In genomic region chr12:71602745-71603577, GRCh38 we compare ENCODE assay signal across 22 cellular contexts.
DNase-seq lines count a peak whose midpoint lies in the region; ATAC-seq and TF ChIP-seq lines count a peak whose summit lies in the region.
"Had no signal": no experiment of that assay in that cellular context is flagged by ENCODE, and none has a peak within 500 bp of the region (broad histone marks: within the 10 kb centered on the region; RNA-seq: fewer than 3 reads in every experiment).

No MANE protein-coding gene starts in this region.

- no peak overlapping the region for H3K4me3 Mint-ChIP-seq in stimulated activated naive B cell treated with anti-CD40 and anti-IgM and Interleukin-4, amounts not matched to agents 10 μg/mL and 1 μg/mL and 100 μg/mL, for 72 hours
- H3K4me3 Mint-ChIP-seq: activated T-cell treated with anti-CD3 and anti-CD28 coated beads, Interleukin-2, amount 50 U/mL, for 24 hours; central memory CD8-positive, alpha-beta T cell; mesothelial cell of epicardium; T-helper 2 cell treated with Interferon-gamma antibody and Interleukin-4, amounts not matched to agents 5 μg/mL and 100 μg/mL, for 36 hours had no signal

- no peak overlapping the region for H3K4me2 ChIP-seq in PC-9
- H3K4me2 ChIP-seq: BLaER1 had no signal

- H3K27me3 ChIP-seq in PC-9 (ENCODE audit: insufficient read depth, low read depth) (no peaks in the 10 kb centered on the region), right cardiac atrium (ENCODE audit: control insufficient read depth, insufficient read depth) (no peaks in the 10 kb centered on the region)
- H3K27me3 ChIP-seq: BLaER1, MG63, SJSA1, vagina had no signal

- no peak for TF ChIP-seq CTCF in PC-9 (conservative IDR thresholded peaks at IDR 0.05)

- peaks cover 0 to 7% of the 10 kb centered on the region in 2 donors for H3K27me3 Mint-ChIP-seq in stimulated activated naive B cell treated with anti-CD40 and anti-IgM and Interleukin-4, amounts not matched to agents 10 μg/mL and 1 μg/mL and 100 μg/mL, for 72 hours
- H3K27me3 Mint-ChIP-seq: activated T-cell treated with anti-CD3 and anti-CD28 coated beads, Interleukin-2, amount 50 U/mL, for 24 hours had no signal

- H3F3A ChIP-seq in PC-9 (ENCODE audit: insufficient read depth, low read depth), result peaks cover 4% of the 10 kb centered on the region; the same call in 1 of the 2 replicates

- H3K27ac ChIP-seq in PC-9, result no peak overlapping the region
- no peak overlapping the region for H3K27ac ChIP-seq in right cardiac atrium (ENCODE audit: low read length)
- H3K27ac ChIP-seq: BLaER1, SJSA1, vagina had no signal

- no peaks in the 10 kb centered on the region for H3K9me3 ChIP-seq in PC-9 (ENCODE audit: insufficient read depth, low read depth)
- no peaks in the 10 kb centered on the region for H3K9me3 ChIP-seq in right cardiac atrium (ENCODE audit: control insufficient read depth, low read length)
- H3K9me3 ChIP-seq: MG63, SJSA1, vagina had no signal

- intact Hi-C loops in Right ventricle myocardium inferior (cut with DNase I), result no loop called here
- intact Hi-C loops in cardiac septum (cut with DNase I), result no loop called here
- intact Hi-C loops in PC-9 (cut with micrococcal nuclease; ENCODE audit: unreplicated experiment), result no loop called here
- intact Hi-C loops in right cardiac atrium (cut with DNase I), result no loop called here

- H3K4me3 ChIP-seq in PC-9 (no peak overlapping the region), right cardiac atrium (ENCODE audit: low read length) (no peak overlapping the region)
- H3K4me3 ChIP-seq: BLaER1, MG63, SJSA1, vagina had no signal

- peaks cover 5 to 8% of the 10 kb centered on the region in 2 donors for H3K9me3 Mint-ChIP-seq in stimulated activated naive B cell treated with anti-CD40 and anti-IgM and Interleukin-4, amounts not matched to agents 10 μg/mL and 1 μg/mL and 100 μg/mL, for 72 hours
- H3K9me3 Mint-ChIP-seq: mesothelial cell of epicardium had no signal

- TSS peak; percentile 14 for BruUV-seq in PC-9 (replicated peaks; lab: Mats Ljungman, UMichigan)

- H4K20me1 ChIP-seq in PC-9 (ENCODE audit: insufficient read depth), result no peaks in the 10 kb centered on the region
- H4K20me1 ChIP-seq: BLaER1 had no signal

- POLR2A ChIA-PET in PC-9 (lab: Charles Lee; ENCODE audit: unreplicated experiment), result no interaction called here

- H2AFZ ChIP-seq in PC-9, result no peak overlapping the region

- DNase-seq in Right ventricle myocardium inferior (ENCODE audit: missing footprints) (no peak), cardiac septum (ENCODE audit: low spot score) (no peak), PC-9 (no peak), right cardiac atrium (no peak), NCI-H748 treated with DMSO at 0.1 percent for 48 hours (lab: John Stamatoyannopoulos, UW) (no peak), NK-92 (lab: John Stamatoyannopoulos, UW; ENCODE audit: unreplicated experiment) (no peak)
- DNase-seq in stimulated activated naive B cell treated with anti-CD40 and anti-IgM and Interleukin-4, amounts not matched to agents 10 μg/mL and 1 μg/mL and 100 μg/mL, for 72 hours, result no peak
- DNase-seq in activated CD4-positive, alpha-beta T cell treated with anti-CD3 and anti-CD28 coated beads, Interleukin-2, amount 50 U/mL, for 1 hour, result no peak
- DNase-seq: activated CD4-positive, alpha-beta T cell treated with anti-CD3 and anti-CD28 coated beads, Interleukin-2, amount 50 U/mL, for 48 hours; activated naive CD4-positive, alpha-beta T cell treated with Interleukin-2 at 50 U/mL for 16 hours; activated T-cell treated with anti-CD3 and anti-CD28 coated beads, Interleukin-2, amount 50 U/mL, for 24 hours; GDM1; MG63; NCI-H146; NCI-H69; stimulated activated CD4-positive, alpha-beta T cell treated with anti-CD3 and anti-CD28 coated beads, Interleukin-4, amount 100 ng/mL, for 4 hours had no signal

- ATAC-seq in Right ventricle myocardium inferior (peak; percentile 28), right cardiac atrium (peak; percentile 38 to 53)
- peak in 1 of 2 donors; percentile 20 for ATAC-seq in stimulated activated naive B cell treated with anti-CD40 and anti-IgM and Interleukin-4, amounts not matched to agents 10 μg/mL and 1 μg/mL and 100 μg/mL, for 72 hours (replicated peaks)

- no peaks in the 10 kb centered on the region for H3K36me3 ChIP-seq in PC-9 (ENCODE audit: low read depth)

- no peaks in the 10 kb centered on the region for H3K79me2 ChIP-seq in PC-9 (ENCODE audit: low read depth)

- 73% methylated on average over 10 of the region's 10 CpGs for WGBS in right cardiac atrium

- H3K4me1 ChIP-seq in PC-9 (replicated peaks; ENCODE audit: insufficient read depth) (no peaks in the 10 kb centered on the region), right cardiac atrium (ENCODE audit: control insufficient read depth, insufficient read depth, low read length) (no peaks in the 10 kb centered on the region)
- H3K4me1 ChIP-seq: BLaER1, vagina had no signal

- H3K27ac Mint-ChIP-seq in stimulated activated naive B cell treated with anti-CD40 and anti-IgM and Interleukin-4, amounts not matched to agents 10 μg/mL and 1 μg/mL and 100 μg/mL, for 72 hours, result peak overlapping the region; percentile 37
- H3K27ac Mint-ChIP-seq: activated T-cell treated with anti-CD3 and anti-CD28 coated beads, Interleukin-2, amount 50 U/mL, for 24 hours; mesothelial cell of epicardium; T-helper 2 cell treated with Interferon-gamma antibody and Interleukin-4, amounts not matched to agents 5 μg/mL and 100 μg/mL, for 36 hours had no signal

- peaks cover 26 to 31% of the 10 kb centered on the region in 2 donors for H3K36me3 Mint-ChIP-seq in stimulated activated naive B cell treated with anti-CD40 and anti-IgM and Interleukin-4, amounts not matched to agents 10 μg/mL and 1 μg/mL and 100 μg/mL, for 72 hours

- CTCF ChIA-PET in PC-9 (lab: Charles Lee), result no interaction called here

- H3K4me1 Mint-ChIP-seq in stimulated activated naive B cell treated with anti-CD40 and anti-IgM and Interleukin-4, amounts not matched to agents 10 μg/mL and 1 μg/mL and 100 μg/mL, for 72 hours, result no peaks in the 10 kb centered on the region
- H3K4me1 Mint-ChIP-seq: central memory CD8-positive, alpha-beta T cell; mesothelial cell of epicardium had no signal

- H3K9me2 ChIP-seq in PC-9 (ENCODE audit: insufficient read depth), result no peaks in the 10 kb centered on the region
